Comparison of ENCODE assay signal across 24 cellular contexts in the genomic region with DNA sequence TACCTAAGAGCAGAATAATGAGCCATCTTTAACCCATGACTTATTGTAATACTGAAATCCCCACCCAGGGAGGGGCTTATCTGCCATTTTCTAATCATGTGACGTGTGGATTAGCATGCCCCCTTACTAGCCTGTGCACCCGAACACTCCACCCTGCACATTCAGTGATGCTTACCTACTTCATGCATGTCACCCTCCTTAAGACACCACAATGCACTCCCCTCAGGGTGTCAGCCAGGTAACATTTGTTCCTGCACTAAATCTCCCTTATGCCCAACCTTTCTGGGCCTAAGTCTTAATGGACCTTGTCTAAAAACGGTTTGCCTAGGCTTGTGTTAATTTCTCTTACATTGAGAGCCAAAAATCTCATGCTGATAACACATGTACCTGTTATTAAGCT.
"Had no signal": no experiment of that assay in that cellular context is flagged by ENCODE, and none has a peak within 500 bp of the region (broad histone marks: within the 10 kb centered on the region; RNA-seq: fewer than 3 reads in every experiment).

No MANE protein-coding gene starts in this region.

- H3K27ac ChIP-seq: coronary artery, dorsolateral prefrontal cortex, esophagus squamous epithelium, gastrocnemius medialis, heart right ventricle, left lung, lower lobe of right lung had no signal

- H3K36me3 ChIP-seq: esophagus squamous epithelium, gastrocnemius medialis, heart right ventricle, left lung, lower lobe of right lung had no signal

- ATAC-seq: gastrocnemius medialis, heart right ventricle, left cardiac atrium, left lung, left ventricle myocardium superior, lower lobe of right lung had no signal

- DNase-seq: dermis blood vessel endothelial cell; dorsolateral prefrontal cortex; effector CD4-positive, alpha-beta T cell; effector memory CD4-positive, alpha-beta T cell; esophagus squamous epithelium; foreskin fibroblast; foreskin melanocyte; gastrocnemius medialis; glutamatergic neuron; head of caudate nucleus; heart right ventricle; hippocampal formation; left cardiac atrium; left lung; left ventricle myocardium superior; lower lobe of right lung; mammary epithelial cell; mesendoderm; midbrain had no signal

- FAIRE-seq: colon, endothelial cell of umbilical vein, islet of Langerhans, keratinocyte had no signal

- H3K9me3 ChIP-seq: gastrocnemius medialis, lower lobe of right lung had no signal

- H3K4me1 ChIP-seq: esophagus squamous epithelium, gastrocnemius medialis, heart right ventricle, left lung, lower lobe of right lung had no signal

- H3K4me3 ChIP-seq: coronary artery, dorsolateral prefrontal cortex, esophagus squamous epithelium, gastrocnemius medialis, heart right ventricle, left lung, lower lobe of right lung had no signal

- H3K27me3 ChIP-seq: dorsolateral prefrontal cortex, esophagus squamous epithelium, gastrocnemius medialis, heart right ventricle, left lung had no signal
